ENCODE assay signal across 9 cellular contexts in genomic region chr6:121932071-121933009, GRCh38.
DNase-seq lines count a peak whose midpoint lies in the region; ATAC-seq and TF ChIP-seq lines count a peak whose summit lies in the region.
"Had no signal": no experiment of that assay in that cellular context is flagged by ENCODE, and none has a peak within 500 bp of the region (broad histone marks: within the 10 kb centered on the region; RNA-seq: fewer than 3 reads in every experiment).

No MANE protein-coding gene starts in this region.

- POLR2A ChIA-PET in Panc1 (lab: Charles Lee) (interaction anchor here (0.5 kb wide), 1 partner anchor 64 kb away, joined by 3 read pairs; no protein-coding TSS in a partner anchor), RWPE1 (lab: Yijun Ruan, JAX; ENCODE audit: low non-redundant PET) (no interaction called here)

- in situ Hi-C loops in Panc1 (cut with HindIII; ENCODE audit: low pct_unique_long_range_greater_than_20kb, low sequenced_read_pairs), result no loop called here

- peak; percentile 98 for DNase-seq in EL
- DNase-seq in Panc1 (ENCODE audit: low read depth, low spot score), result peak; percentile 46
- peak; percentile 96 for DNase-seq in fibroblast of villous mesenchyme (ENCODE audit: low read depth)
- DNase-seq in pons (ENCODE audit: low spot score), result peak; percentile 20
- DNase-seq in NK-92 (lab: John Stamatoyannopoulos, UW; ENCODE audit: unreplicated experiment), result no peak
- DNase-seq in stimulated activated CD4-positive, alpha-beta T cell treated with anti-CD3 and anti-CD28 coated beads, Interleukin-15, amount 100 ng/mL, for 24 hours, result no peak
- no peak for DNase-seq in RWPE1 (ENCODE audit: low spot score)
- DNase-seq: T-cell had no signal

- no peaks in the 10 kb centered on the region for H3K9me3 ChIP-seq in Panc1 (ENCODE audit: control insufficient read depth, insufficient read depth, low read depth, low read length)

- no peaks in the 10 kb centered on the region for H3K4me1 ChIP-seq in Panc1 (ENCODE audit: control insufficient read depth, insufficient read depth, low read length)

- TF ChIP-seq CTCF in Panc1 (IDR thresholded peaks at IDR 0.05) (no peak), fibroblast of villous mesenchyme (IDR thresholded peaks at IDR 0.05; ENCODE audit: insufficient read depth, low read depth, low read length) (no peak), RWPE1 (conservative IDR thresholded peaks at IDR 0.05; ENCODE audit: low read depth) (no peak)

- H3K36me3 ChIP-seq in Panc1 (ENCODE audit: control insufficient read depth, insufficient read depth, low read length), result no peaks in the 10 kb centered on the region

- no peaks in the 10 kb centered on the region for H3K27me3 ChIP-seq in Panc1 (ENCODE audit: control insufficient read depth, insufficient read depth, low read length)

- intact Hi-C loops in Panc1 (cut with micrococcal nuclease; ENCODE audit: unreplicated experiment), result no loop called here

- H3K27ac ChIP-seq in Panc1 (ENCODE audit: low read length) (no peak overlapping the region), RWPE1 (no peak overlapping the region)

- H3K4me3 ChIP-seq in Panc1 (ENCODE audit: low read depth in 2 of 2, low read length in 2 of 2), result no peak overlapping the region
- H3K4me3 ChIP-seq in fibroblast of villous mesenchyme (ENCODE audit: low read depth, low read length), result peak overlapping the region; percentile 32

- CTCF ChIA-PET in Panc1 (lab: Charles Lee) (no interaction called here), RWPE1 (lab: Yijun Ruan, JAX) (interaction anchor here (0.6 kb wide), 2 partner anchors 65 to 66 kb away, joined by 3 read pairs; no protein-coding TSS in a partner anchor)

- no TSS peak for BruUV-seq in Panc1 (replicated peaks; lab: Mats Ljungman, UMichigan)

- ATAC-seq in Panc1 (peak; percentile 38; the same call in 1 of the 2 replicates), HG02642 (IDR thresholded peaks at IDR 0.05; ENCODE audit: poor library complexity, unreplicated experiment) (no peak)
- ATAC-seq: T-cell had no signal

Comparison
In these comparisons a context has a peak if more than half of its experiments do, and no peak if none do; other contexts are left out.
1. DNase-seq: peak in EL (single experiment), Panc1 (single experiment), fibroblast of villous mesenchyme (single experiment) and pons (single experiment); none in NK-92 (single experiment), stimulated activated CD4-positive, alpha-beta T cell treated with anti-CD3 and anti-CD28 coated beads, Interleukin-15, amount 100 ng/mL, for 24 hours (single experiment) and RWPE1 (single experiment).